2 cellular contexts compared by ENCODE assay signal in the genomic region with DNA sequence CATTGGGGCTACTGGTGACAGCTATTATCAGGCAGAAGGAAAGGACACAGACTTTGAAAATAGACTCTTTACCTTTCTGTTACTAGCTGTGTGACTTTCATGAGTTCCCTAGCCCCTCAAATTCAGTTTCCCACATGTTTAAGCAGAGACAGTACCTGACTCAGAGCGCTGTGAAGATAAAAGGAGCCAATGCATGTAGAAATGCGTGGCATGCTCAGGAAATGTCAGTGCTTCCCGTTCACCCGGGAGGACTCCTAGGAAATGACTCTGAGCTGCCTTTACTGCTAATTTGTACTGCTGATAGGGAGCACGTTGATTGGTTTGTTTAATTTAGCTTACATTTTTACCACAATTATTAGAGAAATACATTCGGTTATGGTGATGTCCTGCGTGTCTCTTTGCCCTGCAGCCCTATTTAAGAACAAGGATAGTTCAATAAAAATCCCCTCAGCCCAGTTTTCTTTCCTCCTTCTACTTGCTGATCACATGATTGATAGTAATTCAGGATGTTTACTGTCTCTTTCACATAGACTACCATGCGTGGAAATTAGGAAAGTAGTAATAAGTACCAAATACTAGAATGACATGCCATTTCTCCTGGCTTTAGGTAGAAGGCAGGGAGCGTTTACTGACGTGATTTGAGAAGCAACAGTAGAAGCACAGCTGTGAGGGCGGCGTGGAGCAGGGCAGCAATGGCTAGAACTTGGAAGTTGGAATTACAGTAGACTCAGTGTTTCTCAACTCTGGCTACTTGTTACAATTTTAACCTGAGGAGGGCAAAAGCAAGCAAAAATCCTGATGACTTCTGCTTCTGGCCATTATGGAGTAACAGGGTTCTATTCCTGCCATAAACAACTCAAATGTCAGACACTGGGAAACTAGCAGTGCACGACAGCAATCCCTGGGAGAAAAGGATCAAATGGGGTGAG.
TF ChIP-seq lines count a peak whose summit lies in the region.

No MANE protein-coding gene starts in this region.

TF ChIP-seq in K562, 482 proteins besides CTCF, POLR2A, EP300 and RAD21 (continues in another document):
- TF ChIP-seq HIVEP1 (CRISPR knock-in tag; IDR thresholded peaks at IDR 0.05) = peak; percentile 78
- TF ChIP-seq, protein P1, sequence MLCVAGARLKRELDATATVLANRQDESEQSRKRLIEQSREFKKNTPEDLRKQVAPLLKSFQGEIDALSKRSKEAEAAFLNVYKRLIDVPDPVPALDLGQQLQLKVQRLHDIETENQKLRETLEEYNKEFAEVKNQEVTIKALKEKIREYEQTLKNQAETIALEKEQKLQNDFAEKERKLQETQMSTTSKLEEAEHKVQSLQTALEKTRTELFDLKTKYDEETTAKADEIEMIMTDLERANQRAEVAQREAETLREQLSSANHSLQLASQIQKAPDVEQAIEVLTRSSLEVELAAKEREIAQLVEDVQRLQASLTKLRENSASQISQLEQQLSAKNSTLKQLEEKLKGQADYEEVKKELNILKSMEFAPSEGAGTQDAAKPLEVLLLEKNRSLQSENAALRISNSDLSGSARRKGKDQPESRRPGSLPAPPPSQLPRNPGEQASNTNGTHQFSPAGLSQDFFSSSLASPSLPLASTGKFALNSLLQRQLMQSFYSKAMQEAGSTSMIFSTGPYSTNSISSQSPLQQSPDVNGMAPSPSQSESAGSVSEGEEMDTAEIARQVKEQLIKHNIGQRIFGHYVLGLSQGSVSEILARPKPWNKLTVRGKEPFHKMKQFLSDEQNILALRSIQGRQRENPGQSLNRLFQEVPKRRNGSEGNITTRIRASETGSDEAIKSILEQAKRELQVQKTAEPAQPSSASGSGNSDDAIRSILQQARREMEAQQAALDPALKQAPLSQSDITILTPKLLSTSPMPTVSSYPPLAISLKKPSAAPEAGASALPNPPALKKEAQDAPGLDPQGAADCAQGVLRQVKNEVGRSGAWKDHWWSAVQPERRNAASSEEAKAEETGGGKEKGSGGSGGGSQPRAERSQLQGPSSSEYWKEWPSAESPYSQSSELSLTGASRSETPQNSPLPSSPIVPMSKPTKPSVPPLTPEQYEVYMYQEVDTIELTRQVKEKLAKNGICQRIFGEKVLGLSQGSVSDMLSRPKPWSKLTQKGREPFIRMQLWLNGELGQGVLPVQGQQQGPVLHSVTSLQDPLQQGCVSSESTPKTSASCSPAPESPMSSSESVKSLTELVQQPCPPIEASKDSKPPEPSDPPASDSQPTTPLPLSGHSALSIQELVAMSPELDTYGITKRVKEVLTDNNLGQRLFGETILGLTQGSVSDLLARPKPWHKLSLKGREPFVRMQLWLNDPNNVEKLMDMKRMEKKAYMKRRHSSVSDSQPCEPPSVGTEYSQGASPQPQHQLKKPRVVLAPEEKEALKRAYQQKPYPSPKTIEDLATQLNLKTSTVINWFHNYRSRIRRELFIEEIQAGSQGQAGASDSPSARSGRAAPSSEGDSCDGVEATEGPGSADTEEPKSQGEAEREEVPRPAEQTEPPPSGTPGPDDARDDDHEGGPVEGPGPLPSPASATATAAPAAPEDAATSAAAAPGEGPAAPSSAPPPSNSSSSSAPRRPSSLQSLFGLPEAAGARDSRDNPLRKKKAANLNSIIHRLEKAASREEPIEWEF (CRISPR knock-in tag; IDR thresholded peaks at IDR 0.05) = peak; percentile 77
- TF ChIP-seq RFX7 (CRISPR knock-in tag; IDR thresholded peaks at IDR 0.05) = peak; percentile 50; the same call in 1 of the 2 replicates
- TF ChIP-seq BRD4 (IDR thresholded peaks at IDR 0.05) = peak; percentile 98
- TF ChIP-seq, protein P2, sequence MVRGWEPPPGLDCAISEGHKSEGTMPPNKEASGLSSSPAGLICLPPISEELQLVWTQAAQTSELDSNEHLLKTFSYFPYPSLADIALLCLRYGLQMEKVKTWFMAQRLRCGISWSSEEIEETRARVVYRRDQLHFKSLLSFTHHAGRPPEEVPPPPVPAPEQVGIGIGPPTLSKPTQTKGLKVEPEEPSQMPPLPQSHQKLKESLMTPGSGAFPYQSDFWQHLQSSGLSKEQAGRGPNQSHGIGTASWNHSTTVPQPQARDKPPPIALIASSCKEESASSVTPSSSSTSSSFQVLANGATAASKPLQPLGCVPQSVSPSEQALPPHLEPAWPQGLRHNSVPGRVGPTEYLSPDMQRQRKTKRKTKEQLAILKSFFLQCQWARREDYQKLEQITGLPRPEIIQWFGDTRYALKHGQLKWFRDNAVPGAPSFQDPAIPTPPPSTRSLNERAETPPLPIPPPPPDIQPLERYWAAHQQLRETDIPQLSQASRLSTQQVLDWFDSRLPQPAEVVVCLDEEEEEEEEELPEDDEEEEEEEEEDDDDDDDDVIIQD (CRISPR knock-in tag; IDR thresholded peaks at IDR 0.05) = no peak
- no peak for TF ChIP-seq JUND (IDR thresholded peaks at IDR 0.05; ENCODE audit: borderline replicate concordance, low read depth, low read length)
- peak; percentile 26; the same call in 2 of the 3 replicates for TF ChIP-seq JUND (tag; IDR thresholded peaks at IDR 0.05; ENCODE audit: borderline replicate concordance, low read depth, low read length)
- TF ChIP-seq, protein P3, sequence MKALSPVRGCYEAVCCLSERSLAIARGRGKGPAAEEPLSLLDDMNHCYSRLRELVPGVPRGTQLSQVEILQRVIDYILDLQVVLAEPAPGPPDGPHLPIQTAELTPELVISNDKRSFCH (CRISPR knock-in tag; IDR thresholded peaks at IDR 0.05) = peak; percentile 6; the same call in 1 of the 2 replicates
- TF ChIP-seq, protein P3 (tag; IDR thresholded peaks at IDR 0.05) = peak; percentile 66; the same call in 1 of the 2 replicates
- TF ChIP-seq, protein P4, sequence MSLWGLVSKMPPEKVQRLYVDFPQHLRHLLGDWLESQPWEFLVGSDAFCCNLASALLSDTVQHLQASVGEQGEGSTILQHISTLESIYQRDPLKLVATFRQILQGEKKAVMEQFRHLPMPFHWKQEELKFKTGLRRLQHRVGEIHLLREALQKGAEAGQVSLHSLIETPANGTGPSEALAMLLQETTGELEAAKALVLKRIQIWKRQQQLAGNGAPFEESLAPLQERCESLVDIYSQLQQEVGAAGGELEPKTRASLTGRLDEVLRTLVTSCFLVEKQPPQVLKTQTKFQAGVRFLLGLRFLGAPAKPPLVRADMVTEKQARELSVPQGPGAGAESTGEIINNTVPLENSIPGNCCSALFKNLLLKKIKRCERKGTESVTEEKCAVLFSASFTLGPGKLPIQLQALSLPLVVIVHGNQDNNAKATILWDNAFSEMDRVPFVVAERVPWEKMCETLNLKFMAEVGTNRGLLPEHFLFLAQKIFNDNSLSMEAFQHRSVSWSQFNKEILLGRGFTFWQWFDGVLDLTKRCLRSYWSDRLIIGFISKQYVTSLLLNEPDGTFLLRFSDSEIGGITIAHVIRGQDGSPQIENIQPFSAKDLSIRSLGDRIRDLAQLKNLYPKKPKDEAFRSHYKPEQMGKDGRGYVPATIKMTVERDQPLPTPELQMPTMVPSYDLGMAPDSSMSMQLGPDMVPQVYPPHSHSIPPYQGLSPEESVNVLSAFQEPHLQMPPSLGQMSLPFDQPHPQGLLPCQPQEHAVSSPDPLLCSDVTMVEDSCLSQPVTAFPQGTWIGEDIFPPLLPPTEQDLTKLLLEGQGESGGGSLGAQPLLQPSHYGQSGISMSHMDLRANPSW (CRISPR knock-in tag; IDR thresholded peaks at IDR 0.05) = 0 out of 2 replicates have a peak, but pooled peaks have one; percentile 57
- TF ChIP-seq, protein P5, sequence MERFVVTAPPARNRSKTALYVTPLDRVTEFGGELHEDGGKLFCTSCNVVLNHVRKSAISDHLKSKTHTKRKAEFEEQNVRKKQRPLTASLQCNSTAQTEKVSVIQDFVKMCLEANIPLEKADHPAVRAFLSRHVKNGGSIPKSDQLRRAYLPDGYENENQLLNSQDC (CRISPR knock-in tag; IDR thresholded peaks at IDR 0.05) = peak; percentile 70; the same call in 1 of the 2 replicates
- TF ChIP-seq ZNF717 (CRISPR knock-in tag; IDR thresholded peaks at IDR 0.05) = 0 out of 2 replicates have a peak, but pooled peaks have one; percentile 15
- TF ChIP-seq HOXB6 (CRISPR knock-in tag; IDR thresholded peaks at IDR 0.05; ENCODE audit: borderline replicate concordance) = 0 out of 2 replicates have a peak, but pooled peaks have one; percentile 52
- no peak for TF ChIP-seq MCM7 (IDR thresholded peaks at IDR 0.05)

TF ChIP-seq in SK-N-SH treated with all-trans-retinoic acid at 6 μM for 48 hours, 23 proteins besides CTCF, POLR2A, EP300 and RAD21:
- no peak for TF ChIP-seq ZNF8 (CRISPR knock-in tag; IDR thresholded peaks at IDR 0.05)
- no peak for TF ChIP-seq ZC3H10 (CRISPR knock-in tag; IDR thresholded peaks at IDR 0.05)
- no peak for TF ChIP-seq ZNF70 (CRISPR knock-in tag; IDR thresholded peaks at IDR 0.05)
- TF ChIP-seq, protein P6, sequence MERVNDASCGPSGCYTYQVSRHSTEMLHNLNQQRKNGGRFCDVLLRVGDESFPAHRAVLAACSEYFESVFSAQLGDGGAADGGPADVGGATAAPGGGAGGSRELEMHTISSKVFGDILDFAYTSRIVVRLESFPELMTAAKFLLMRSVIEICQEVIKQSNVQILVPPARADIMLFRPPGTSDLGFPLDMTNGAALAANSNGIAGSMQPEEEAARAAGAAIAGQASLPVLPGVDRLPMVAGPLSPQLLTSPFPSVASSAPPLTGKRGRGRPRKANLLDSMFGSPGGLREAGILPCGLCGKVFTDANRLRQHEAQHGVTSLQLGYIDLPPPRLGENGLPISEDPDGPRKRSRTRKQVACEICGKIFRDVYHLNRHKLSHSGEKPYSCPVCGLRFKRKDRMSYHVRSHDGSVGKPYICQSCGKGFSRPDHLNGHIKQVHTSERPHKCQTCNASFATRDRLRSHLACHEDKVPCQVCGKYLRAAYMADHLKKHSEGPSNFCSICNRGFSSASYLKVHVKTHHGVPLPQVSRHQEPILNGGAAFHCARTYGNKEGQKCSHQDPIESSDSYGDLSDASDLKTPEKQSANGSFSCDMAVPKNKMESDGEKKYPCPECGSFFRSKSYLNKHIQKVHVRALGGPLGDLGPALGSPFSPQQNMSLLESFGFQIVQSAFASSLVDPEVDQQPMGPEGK (CRISPR knock-in tag; IDR thresholded peaks at IDR 0.05; ENCODE audit: borderline replicate concordance) = no peak
- TF ChIP-seq ZNF565 (CRISPR knock-in tag; conservative IDR thresholded peaks at IDR 0.05; ENCODE audit: low read depth) = no peak
- TF ChIP-seq ARNTL (CRISPR knock-in tag; IDR thresholded peaks at IDR 0.05; ENCODE audit: borderline replicate concordance, low read depth) = no peak
